8 cellular contexts compared by ENCODE assay signal in genomic region chr17:78013683-78014467, GRCh38. TPM values are rescaled to one million over a fixed set of nuclear protein-coding genes. Genes with fewer than 3 reads are reported as not detected.
A peak's percentile ranks its signal among the peaks of the same experiment; 100 is the strongest.
DNase-seq lines count a peak whose midpoint lies in the region; ATAC-seq and TF ChIP-seq lines count a peak whose summit lies in the region.

No MANE protein-coding gene starts in this region.

- no peak overlapping the region for H3K27ac Mint-ChIP-seq in activated naive CD4-positive, alpha-beta T cell treated with anti-CD3 and anti-CD28 coated beads, Interleukin-2, amount 10 ng/mL, durations not matched to agents 7 days and 5 days

- H4K8ac ChIP-seq in trophoblast cell (ENCODE audit: low read depth, low read length), result no peak overlapping the region

- no peak overlapping the region for H3K4ac ChIP-seq in trophoblast cell (ENCODE audit: low read depth, low read length)

- TF ChIP-seq EP300 in Ishikawa (IDR thresholded peaks at IDR 0.05; ENCODE audit: borderline replicate concordance), result no peak

- peaks cover 5% of the 10 kb centered on the region for H3K36me3 Mint-ChIP-seq in activated naive CD4-positive, alpha-beta T cell treated with anti-CD3 and anti-CD28 coated beads, Interleukin-2, amount 10 ng/mL, durations not matched to agents 7 days and 5 days

- H2AK5ac ChIP-seq in trophoblast cell (ENCODE audit: low read length), result no peak overlapping the region

- H3K27ac ChIP-seq in trophoblast cell (ENCODE audit: low read depth, low read length), result no peak overlapping the region

- H2BK120ac ChIP-seq in trophoblast cell (ENCODE audit: insufficient read depth, low read length, poor library complexity), result no peak overlapping the region

- peak; percentile 81 for TF ChIP-seq RAD21 in Ishikawa (IDR thresholded peaks at IDR 0.05; ENCODE audit: low read depth)

- no peak overlapping the region for H3K14ac ChIP-seq in trophoblast cell (ENCODE audit: low read length)

- ATAC-seq in HG02588 (IDR thresholded peaks at IDR 0.05; ENCODE audit: unreplicated experiment) (no peak), HG02798 (IDR thresholded peaks at IDR 0.05; ENCODE audit: poor library complexity, unreplicated experiment) (no peak)

- H3K23ac ChIP-seq in trophoblast cell (ENCODE audit: low read length), result no peak overlapping the region

- peaks cover 0 to 3% of the 10 kb centered on the region in 2 experiments for H3K36me3 ChIP-seq in trophoblast cell (ENCODE audit: control insufficient read depth in 1 of 2, insufficient read depth in 2 of 2, low read length in 2 of 2)

- H3K9ac ChIP-seq in trophoblast cell (ENCODE audit: low read length), result no peak overlapping the region

- H4K91ac ChIP-seq in trophoblast cell (ENCODE audit: low read depth, low read length), result no peak overlapping the region

- DNase-seq in DMS153 (lab: John Stamatoyannopoulos, UW) (peak; percentile 18), OCI-M1 (lab: John Stamatoyannopoulos, UW) (peak; percentile 82), globus pallidus (ENCODE audit: low spot score) (peak; percentile 74), trophoblast cell (peak; percentile 48 to 88)
- DNase-seq in activated naive CD4-positive, alpha-beta T cell treated with anti-CD3 and anti-CD28 coated beads, Interleukin-2, amount 10 ng/mL, durations not matched to agents 7 days and 5 days, result peak; percentile 68

- CTCF ChIA-PET in activated naive CD4-positive, alpha-beta T cell treated with anti-CD3 and anti-CD28 coated beads, Interleukin-2, amount 10 ng/mL, durations not matched to agents 7 days and 5 days (lab: Charles Lee), result interaction anchor here (0.5 to 3.8 kb wide), 31 partner anchors 9 to 735 kb away, joined by 3 to 53 read pairs (median 3); no protein-coding TSS in a partner anchor

- H3K27me3 Mint-ChIP-seq in activated naive CD4-positive, alpha-beta T cell treated with anti-CD3 and anti-CD28 coated beads, Interleukin-2, amount 10 ng/mL, durations not matched to agents 7 days and 5 days, result no peaks in the 10 kb centered on the region

- no peak overlapping the region for H3K4me3 Mint-ChIP-seq in activated naive CD4-positive, alpha-beta T cell treated with anti-CD3 and anti-CD28 coated beads, Interleukin-2, amount 10 ng/mL, durations not matched to agents 7 days and 5 days

- H4K12ac ChIP-seq in trophoblast cell (ENCODE audit: low read depth, low read length), result no peak overlapping the region

- no peak overlapping the region for H2BK5ac ChIP-seq in trophoblast cell (ENCODE audit: low read depth, low read length, poor library complexity)

- H3K27me3 ChIP-seq in trophoblast cell (ENCODE audit: insufficient read depth, low read length), result no peaks in the 10 kb centered on the region

- H2AFZ ChIP-seq in trophoblast cell (ENCODE audit: insufficient read depth, low read length, poor library complexity), result no peak overlapping the region

- H3K9me3 ChIP-seq in trophoblast cell (ENCODE audit: insufficient read depth, low read depth, low read length), result no peaks in the 10 kb centered on the region

- no peaks in the 10 kb centered on the region for H3K4me1 ChIP-seq in trophoblast cell (ENCODE audit: control insufficient read depth in 1 of 2, insufficient read depth in 2 of 2, low read length in 2 of 2)

- no peak overlapping the region for H3K4me2 ChIP-seq in trophoblast cell (ENCODE audit: low read length)

- H2BK12ac ChIP-seq in trophoblast cell (ENCODE audit: low read length), result no peak overlapping the region

- H3K4me1 Mint-ChIP-seq in activated naive CD4-positive, alpha-beta T cell treated with anti-CD3 and anti-CD28 coated beads, Interleukin-2, amount 10 ng/mL, durations not matched to agents 7 days and 5 days, result peaks cover 17% of the 10 kb centered on the region

- no peak overlapping the region for H3K18ac ChIP-seq in trophoblast cell (ENCODE audit: low read length)

- H3K4me3 ChIP-seq in trophoblast cell (ENCODE audit: low read depth, low read length), result no peak overlapping the region

- WGBS in trophoblast cell (ENCODE audit: extremely low coverage, insufficient coverage, insufficient read length), result no CpG with 5 or more reads among the region's 4 CpGs

- H3K9me3 Mint-ChIP-seq in activated naive CD4-positive, alpha-beta T cell treated with anti-CD3 and anti-CD28 coated beads, Interleukin-2, amount 10 ng/mL, durations not matched to agents 7 days and 5 days, result no peaks in the 10 kb centered on the region

- no peaks in the 10 kb centered on the region for H3K79me2 ChIP-seq in trophoblast cell (ENCODE audit: control insufficient read depth, insufficient read depth, low read length, poor library complexity)

- no peaks in the 10 kb centered on the region for H3K79me1 ChIP-seq in trophoblast cell (ENCODE audit: low read length)

TF ChIP-seq in Ishikawa, 13 proteins besides CTCF, POLR2A, EP300 and RAD21:
- no peak for TF ChIP-seq USF1 (IDR thresholded peaks at IDR 0.05)
- TF ChIP-seq FOXM1 (IDR thresholded peaks at IDR 0.05; ENCODE audit: borderline replicate concordance, low read depth), result no peak
- TF ChIP-seq YY1 (IDR thresholded peaks at IDR 0.05; ENCODE audit: low read depth), result no peak
- no peak for TF ChIP-seq NFIC (IDR thresholded peaks at IDR 0.05)
- TF ChIP-seq CEBPB (IDR thresholded peaks at IDR 0.05), result no peak
- no peak for TF ChIP-seq TAF1 (IDR thresholded peaks at IDR 0.05; ENCODE audit: low read depth)
- TF ChIP-seq TEAD4 (IDR thresholded peaks at IDR 0.05), result no peak
- no peak for TF ChIP-seq ZBTB7A (IDR thresholded peaks at IDR 0.05; ENCODE audit: low read depth)
- no peak for TF ChIP-seq EGR1 (IDR thresholded peaks at IDR 0.05)
- no peak for TF ChIP-seq CREB1 (IDR thresholded peaks at IDR 0.05; ENCODE audit: low read depth)
- no peak for TF ChIP-seq TCF12 (IDR thresholded peaks at IDR 0.05; ENCODE audit: low read depth)
- TF ChIP-seq, protein P1, sequence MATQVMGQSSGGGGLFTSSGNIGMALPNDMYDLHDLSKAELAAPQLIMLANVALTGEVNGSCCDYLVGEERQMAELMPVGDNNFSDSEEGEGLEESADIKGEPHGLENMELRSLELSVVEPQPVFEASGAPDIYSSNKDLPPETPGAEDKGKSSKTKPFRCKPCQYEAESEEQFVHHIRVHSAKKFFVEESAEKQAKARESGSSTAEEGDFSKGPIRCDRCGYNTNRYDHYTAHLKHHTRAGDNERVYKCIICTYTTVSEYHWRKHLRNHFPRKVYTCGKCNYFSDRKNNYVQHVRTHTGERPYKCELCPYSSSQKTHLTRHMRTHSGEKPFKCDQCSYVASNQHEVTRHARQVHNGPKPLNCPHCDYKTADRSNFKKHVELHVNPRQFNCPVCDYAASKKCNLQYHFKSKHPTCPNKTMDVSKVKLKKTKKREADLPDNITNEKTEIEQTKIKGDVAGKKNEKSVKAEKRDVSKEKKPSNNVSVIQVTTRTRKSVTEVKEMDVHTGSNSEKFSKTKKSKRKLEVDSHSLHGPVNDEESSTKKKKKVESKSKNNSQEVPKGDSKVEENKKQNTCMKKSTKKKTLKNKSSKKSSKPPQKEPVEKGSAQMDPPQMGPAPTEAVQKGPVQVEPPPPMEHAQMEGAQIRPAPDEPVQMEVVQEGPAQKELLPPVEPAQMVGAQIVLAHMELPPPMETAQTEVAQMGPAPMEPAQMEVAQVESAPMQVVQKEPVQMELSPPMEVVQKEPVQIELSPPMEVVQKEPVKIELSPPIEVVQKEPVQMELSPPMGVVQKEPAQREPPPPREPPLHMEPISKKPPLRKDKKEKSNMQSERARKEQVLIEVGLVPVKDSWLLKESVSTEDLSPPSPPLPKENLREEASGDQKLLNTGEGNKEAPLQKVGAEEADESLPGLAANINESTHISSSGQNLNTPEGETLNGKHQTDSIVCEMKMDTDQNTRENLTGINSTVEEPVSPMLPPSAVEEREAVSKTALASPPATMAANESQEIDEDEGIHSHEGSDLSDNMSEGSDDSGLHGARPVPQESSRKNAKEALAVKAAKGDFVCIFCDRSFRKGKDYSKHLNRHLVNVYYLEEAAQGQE (IDR thresholded peaks at IDR 0.05; ENCODE audit: low read depth), result no peak
- TF ChIP-seq, protein P2, sequence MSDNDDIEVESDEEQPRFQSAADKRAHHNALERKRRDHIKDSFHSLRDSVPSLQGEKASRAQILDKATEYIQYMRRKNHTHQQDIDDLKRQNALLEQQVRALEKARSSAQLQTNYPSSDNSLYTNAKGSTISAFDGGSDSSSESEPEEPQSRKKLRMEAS (IDR thresholded peaks at IDR 0.05), result no peak

RNA-seq across cellular contexts. Expression of gene TNRC6C, which starts 55.4 kb away (rescaled TPM):
- 1.4 and 1.7 TPM in 2 replicates for polyA plus RNA-seq in trophoblast cell (2013)

Comparison
In these comparisons a context has a peak if more than half of its experiments do, and no peak if none do; other contexts are left out.
1. DNase-seq: peak in every context shown above with its lines; median percentile 82 in OCI-M1; 74 in globus pallidus; 68 in activated naive CD4-positive, alpha-beta T cell treated with anti-CD3 and anti-CD28 coated beads, Interleukin-2, amount 10 ng/mL, durations not matched to agents 7 days and 5 days; 68 in trophoblast cell; 18 in DMS153.